In genomic region chr14:24235804-24236688, GRCh38 we compare ENCODE assay signal across 17 cellular contexts. TPM values are rescaled to one million over a fixed set of nuclear protein-coding genes. Genes with fewer than 3 reads are reported as not detected.
DNase-seq lines count a peak whose midpoint lies in the region; ATAC-seq and TF ChIP-seq lines count a peak whose summit lies in the region.
"Had no signal": no experiment of that assay in that cellular context is flagged by ENCODE, and none has a peak within 500 bp of the region (broad histone marks: within the 10 kb centered on the region; RNA-seq: fewer than 3 reads in every experiment).

No MANE protein-coding gene starts in this region.

- H3K27ac ChIP-seq in CD8-positive, alpha-beta T cell (ENCODE audit: low read depth, low read length) = no peak overlapping the region
- no peak overlapping the region for H3K27ac ChIP-seq in transverse colon
- H3K27ac ChIP-seq: pancreas, vagina had no signal

- peaks cover 32% of the 10 kb centered on the region for H3K36me3 ChIP-seq in CD8-positive, alpha-beta T cell (ENCODE audit: insufficient read depth, low read length)
- peaks cover 0 to 35% (median 13%) of the 10 kb centered on the region in 4 donors for H3K36me3 ChIP-seq in transverse colon

- in situ Hi-C loops in transverse colon (cut with MboI; ENCODE audit: low pct_ligation_motif_present in 1 of 4, low pct_unique_long_range_greater_than_20kb in 1 of 4, low sequenced_read_pairs in 3 of 4) = loop anchor here in 3 of 4 donors (25.0 kb wide), 1 partner anchor 201 kb away; the partner anchor contains the start of genes CBLN3 (in 3 of the 3), KHNYN (in 3 of the 3) and SDR39U1 (in 3 of the 3)

- peak overlapping the region; percentile 30 for H3K27ac Mint-ChIP-seq in CD8-positive, alpha-beta T cell
- H3K27ac Mint-ChIP-seq in activated T-helper 17 cell treated with anti-CD3 and anti-CD28 coated beads, Interleukin-2, amount 50 U/mL, for 72 hours = peak overlapping the region; percentile 62
- H3K27ac Mint-ChIP-seq in naive thymus-derived CD8-positive, alpha-beta T cell = peak overlapping the region; percentile 32 to 84 (median 72)

- POLR2A ChIA-PET in CD8-positive, alpha-beta T cell (lab: Charles Lee) = interaction anchor here (1.0 to 1.6 kb wide), 5 partner anchors 14 to 121 kb away, joined by 3 to 5 read pairs (median 4); partner anchors contain the start of genes CHMP4A, DCAF11, IRF9 and NRL
- POLR2A ChIA-PET in naive thymus-derived CD8-positive, alpha-beta T cell (lab: Charles Lee) = interaction anchor here (0.5 to 5.4 kb wide), 5 partner anchors 23 to 47 kb away, joined by 3 to 50 read pairs (median 3); partner anchors contain the start of genes CHMP4A, IPO4, MDP1 and RABGGTA

- H3K9me3 Mint-ChIP-seq in CD8-positive, alpha-beta T cell = no peaks in the 10 kb centered on the region
- no peaks in the 10 kb centered on the region for H3K9me3 Mint-ChIP-seq in activated T-helper 17 cell treated with anti-CD3 and anti-CD28 coated beads, Interleukin-2, amount 50 U/mL, for 72 hours
- no peaks in the 10 kb centered on the region for H3K9me3 Mint-ChIP-seq in naive thymus-derived CD8-positive, alpha-beta T cell

- DNase-seq in CD8-positive, alpha-beta T cell = no peak
- DNase-seq in naive thymus-derived CD8-positive, alpha-beta T cell = no peak
- no peak for DNase-seq in transverse colon
- DNase-seq in DMS114 treated with DMSO at 0.1 percent for 48 hours (lab: John Stamatoyannopoulos, UW; ENCODE audit: unreplicated experiment) = no peak
- DNase-seq: activated CD4-positive, CD25-positive, alpha-beta regulatory T cell treated with anti-CD3 and anti-CD28 coated beads, Interleukin-2, amount 50 U/mL, for 72 hours; activated T-cell treated with anti-CD3 and anti-CD28 coated beads, Interleukin-2, amount 50 U/mL, for 1 hour; anterior cingulate cortex; heart left ventricle; NCI-H345; pancreas; stomach; T-helper 1 cell had no signal

- intact Hi-C loops in CD8-positive, alpha-beta T cell (cut with DNase I, micrococcal nuclease) = no loop called here
- intact Hi-C loops in transverse colon (cut with DNase I; ENCODE audit: low total_unique reads) = no loop called here

- no peak for TF ChIP-seq CTCF in CD8-positive, alpha-beta T cell (IDR thresholded peaks at IDR 0.05)
- TF ChIP-seq CTCF in transverse colon (IDR thresholded peaks at IDR 0.05) = no peak

- 87 to 90% methylated on average over 5 of the region's 5 CpGs for WGBS in transverse colon (ENCODE audit: low coverage in 1 of 2), 2 donors

- no peak overlapping the region for H3K4me3 Mint-ChIP-seq in CD8-positive, alpha-beta T cell
- peak overlapping the region; percentile 15 for H3K4me3 Mint-ChIP-seq in activated T-helper 17 cell treated with anti-CD3 and anti-CD28 coated beads, Interleukin-2, amount 50 U/mL, for 72 hours
- H3K4me3 Mint-ChIP-seq in naive thymus-derived CD8-positive, alpha-beta T cell = peak overlapping the region in 3 of 10 donors; percentile 1 to 35 (median 33)

- H3K4me1 ChIP-seq in CD8-positive, alpha-beta T cell (ENCODE audit: insufficient read depth, low read length) = peaks cover 48% of the 10 kb centered on the region
- H3K4me1 ChIP-seq in transverse colon = peaks cover 29 to 47% (median 32%) of the 10 kb centered on the region in 4 donors

- H3K36me3 Mint-ChIP-seq in CD8-positive, alpha-beta T cell = peaks cover 79% of the 10 kb centered on the region
- H3K36me3 Mint-ChIP-seq in activated T-helper 17 cell treated with anti-CD3 and anti-CD28 coated beads, Interleukin-2, amount 50 U/mL, for 72 hours (ENCODE audit: low read depth) = peaks cover 85% of the 10 kb centered on the region
- peaks cover 10 to 63% (median 18%) of the 10 kb centered on the region in 3 donors for H3K36me3 Mint-ChIP-seq in naive thymus-derived CD8-positive, alpha-beta T cell

- ATAC-seq in CD8-positive, alpha-beta T cell = no peak
- ATAC-seq in activated T-helper 17 cell treated with anti-CD3 and anti-CD28 coated beads, Interleukin-2, amount 50 U/mL, for 72 hours (replicated peaks) = no peak
- no peak for ATAC-seq in naive thymus-derived CD8-positive, alpha-beta T cell
- ATAC-seq in HG02763 (IDR thresholded peaks at IDR 0.05; ENCODE audit: unreplicated experiment) = no peak
- ATAC-seq: heart left ventricle, pancreas had no signal

- no peaks in the 10 kb centered on the region for H3K27me3 Mint-ChIP-seq in CD8-positive, alpha-beta T cell (ENCODE audit: low read depth)
- H3K27me3 Mint-ChIP-seq in activated T-helper 17 cell treated with anti-CD3 and anti-CD28 coated beads, Interleukin-2, amount 50 U/mL, for 72 hours = no peaks in the 10 kb centered on the region
- no peaks in the 10 kb centered on the region for H3K27me3 Mint-ChIP-seq in naive thymus-derived CD8-positive, alpha-beta T cell

- no peaks in the 10 kb centered on the region for H3K9me3 ChIP-seq in CD8-positive, alpha-beta T cell (ENCODE audit: low read length)
- H3K9me3 ChIP-seq in transverse colon = no peaks in the 10 kb centered on the region
- H3K9me3 ChIP-seq: esophagus muscularis mucosa, heart left ventricle, pancreas, stomach, vagina had no signal

- H3K4me1 Mint-ChIP-seq in CD8-positive, alpha-beta T cell (ENCODE audit: low read depth) = peaks cover 83% of the 10 kb centered on the region
- H3K4me1 Mint-ChIP-seq in activated T-helper 17 cell treated with anti-CD3 and anti-CD28 coated beads, Interleukin-2, amount 50 U/mL, for 72 hours = peaks cover 59% of the 10 kb centered on the region
- H3K4me1 Mint-ChIP-seq in naive thymus-derived CD8-positive, alpha-beta T cell = peaks cover 37 to 83% (median 80%) of the 10 kb centered on the region in 4 donors

- CTCF ChIA-PET in CD8-positive, alpha-beta T cell (lab: Charles Lee) = interaction anchor here (0.9 to 3.5 kb wide), 7 partner anchors 38 to 200 kb away, joined by 3 to 13 read pairs (median 3); partner anchors contain the start of gene CIDEB

- H3K4me3 ChIP-seq in CD8-positive, alpha-beta T cell (ENCODE audit: low read depth, low read length) = no peak overlapping the region
- H3K4me3 ChIP-seq in transverse colon = no peak overlapping the region
- H3K4me3 ChIP-seq: esophagus muscularis mucosa, heart left ventricle, pancreas, skin epidermis, stomach, vagina had no signal

- no peak for TF ChIP-seq EP300 in transverse colon (IDR thresholded peaks at IDR 0.05; ENCODE audit: low read depth)

- no peak for TF ChIP-seq POLR2A in transverse colon (IDR thresholded peaks at IDR 0.05)

- H3K27me3 ChIP-seq in CD8-positive, alpha-beta T cell (ENCODE audit: insufficient read depth, low read length) = no peaks in the 10 kb centered on the region
- no peaks in the 10 kb centered on the region for H3K27me3 ChIP-seq in transverse colon
- H3K27me3 ChIP-seq: esophagus muscularis mucosa, heart left ventricle, pancreas, stomach, vagina had no signal

RNA-seq across cellular contexts. Expression of gene GMPR2, which starts 3.3 kb away (rescaled TPM):
- 10 to 100 TPM; 22.5 to 23.9 TPM for total RNA-seq in CD8-positive, alpha-beta T cell
- 10 to 100 TPM; 73.2 to 85.0 TPM for total RNA-seq in activated T-helper 17 cell treated with anti-CD3 and anti-CD28 coated beads, Interleukin-2, amount 50 U/mL, for 72 hours
- total RNA-seq in naive thymus-derived CD8-positive, alpha-beta T cell = 10 to 100 TPM; 76.4 to 78.6 TPM
- polyA plus RNA-seq in naive thymus-derived CD8-positive, alpha-beta T cell = 100 to 1,000 TPM in 1 of 3 donors, 10 to 100 TPM in 2; 79.7 to 111 (median 85.4) TPM
- total RNA-seq in transverse colon = 10 to 100 TPM in 3 of 4 donors, 1 to 10 TPM in 1; 4.2 to 72.5 (median 46.3) TPM

RNA-seq across cellular contexts. Expression of gene NEDD8, which starts 3.9 kb away (rescaled TPM):
- 10 to 100 TPM; 39.9 to 48.5 TPM for total RNA-seq in CD8-positive, alpha-beta T cell
- 100 to 1,000 TPM; 128 to 243 TPM for total RNA-seq in activated T-helper 17 cell treated with anti-CD3 and anti-CD28 coated beads, Interleukin-2, amount 50 U/mL, for 72 hours
- total RNA-seq in naive thymus-derived CD8-positive, alpha-beta T cell = 100 to 1,000 TPM in 1 of 2 experiments, 10 to 100 TPM in 1; 96.8 to 107 TPM
- polyA plus RNA-seq in naive thymus-derived CD8-positive, alpha-beta T cell = 100 to 1,000 TPM; 302 to 320 (median 319) TPM
- 100 to 1,000 TPM in 1 of 4 donors, 10 to 100 TPM in 3; 42.2 to 113 (median 69.9) TPM for total RNA-seq in transverse colon

RNA-seq across cellular contexts. Expression of gene TINF2, which starts 6.4 kb away (rescaled TPM):
- total RNA-seq in CD8-positive, alpha-beta T cell = 100 to 1,000 TPM; 174 to 177 TPM
- total RNA-seq in activated T-helper 17 cell treated with anti-CD3 and anti-CD28 coated beads, Interleukin-2, amount 50 U/mL, for 72 hours = 10 to 100 TPM; 61.4 to 76.4 TPM
- total RNA-seq in naive thymus-derived CD8-positive, alpha-beta T cell = 100 to 1,000 TPM; 125 to 136 TPM
- polyA plus RNA-seq in naive thymus-derived CD8-positive, alpha-beta T cell = 100 to 1,000 TPM; 116 to 154 (median 150) TPM
- total RNA-seq in transverse colon = 100 to 1,000 TPM in 1 of 4 donors, 10 to 100 TPM in 3; 26.9 to 120 (median 42.2) TPM

RNA-seq across cellular contexts. Expression of gene MDP1, which starts 20.2 kb away (rescaled TPM):
- total RNA-seq in CD8-positive, alpha-beta T cell = 1 to 10 TPM; 4.2 to 4.5 TPM
- 1 to 10 TPM; 4.0 to 7.1 TPM for total RNA-seq in activated T-helper 17 cell treated with anti-CD3 and anti-CD28 coated beads, Interleukin-2, amount 50 U/mL, for 72 hours
- total RNA-seq in naive thymus-derived CD8-positive, alpha-beta T cell = 10 to 100 TPM; 13.7 to 15.3 TPM
- 10 to 100 TPM; 33.8 to 39.1 (median 34.5) TPM for polyA plus RNA-seq in naive thymus-derived CD8-positive, alpha-beta T cell
- 100 to 1,000 TPM in 1 of 4 donors, 10 to 100 TPM in 3; 11.1 to 116 (median 40.2) TPM for total RNA-seq in transverse colon

RNA-seq across cellular contexts. Expression of gene CHMP4A, which starts 22.8 kb away (rescaled TPM):
- total RNA-seq in CD8-positive, alpha-beta T cell = 10 to 100 TPM; 70.1 to 77.6 TPM
- total RNA-seq in activated T-helper 17 cell treated with anti-CD3 and anti-CD28 coated beads, Interleukin-2, amount 50 U/mL, for 72 hours = 10 to 100 TPM; 62.8 to 69.8 TPM
- total RNA-seq in naive thymus-derived CD8-positive, alpha-beta T cell = 100 to 1,000 TPM in 1 of 2 experiments, 10 to 100 TPM in 1; 99.4 to 107 TPM
- polyA plus RNA-seq in naive thymus-derived CD8-positive, alpha-beta T cell = 100 to 1,000 TPM; 133 to 144 (median 143) TPM
- 10 to 100 TPM in 3 of 4 donors, 1 to 10 TPM in 1; 7.0 to 81.3 (median 59.0) TPM for total RNA-seq in transverse colon
